ENCODE assay signal across 25 cellular contexts in genomic region chr9:117368684-117369230, GRCh38.
"Had no signal": no experiment of that assay in that cellular context is flagged by ENCODE, and none has a peak within 500 bp of the region (broad histone marks: within the 10 kb centered on the region; RNA-seq: fewer than 3 reads in every experiment).

No MANE protein-coding gene starts in this region.

- H3K36me3 Mint-ChIP-seq: memory B cell; mesothelial cell of epicardium; natural killer cell; stimulated activated effector memory CD8-positive, alpha-beta T cell treated with anti-CD3 and anti-CD28 coated beads, Interleukin-12 subunit alpha, Interleukin-12 subunit beta, amount 100 ng/mL, for 72 hours had no signal

- DNase-seq: dorsolateral prefrontal cortex; effector CD8-positive, alpha-beta T cell; foreskin melanocyte; head of caudate nucleus; kidney; left cardiac atrium; left ventricle myocardium inferior; lower lobe of right lung; natural killer cell; nucleus accumbens; ovary; psoas muscle; retina; right lobe of liver; stimulated activated CD4-positive, alpha-beta T cell treated with anti-CD3 and anti-CD28 coated beads, Interleukin-4, amount 100 ng/mL, for 1 hour; stimulated activated CD8-positive, alpha-beta memory T cell treated with anti-CD3 and anti-CD28 coated beads, Interleukin-4, amount 100 ng/mL, for 48 hours; stimulated activated naive CD8-positive, alpha-beta T cell treated with anti-CD3 and anti-CD28 coated beads, Interleukin-15, Interleukin-2, amounts not matched to agents 100 U/mL and 50 U/mL, for 24 hours; tibial artery; upper lobe of left lung; uterus had no signal

- H3K9me3 ChIP-seq: left ventricle myocardium inferior, lower lobe of right lung, ovary, psoas muscle, right lobe of liver, tibial artery, upper lobe of left lung, uterus had no signal

- H3K27ac Mint-ChIP-seq: memory B cell; mesothelial cell of epicardium; natural killer cell; stimulated activated effector memory CD8-positive, alpha-beta T cell treated with anti-CD3 and anti-CD28 coated beads, Interleukin-12 subunit alpha, Interleukin-12 subunit beta, amount 100 ng/mL, for 72 hours had no signal

- H3K36me3 ChIP-seq: left ventricle myocardium inferior, lower lobe of right lung, ovary, right lobe of liver, tibial artery, upper lobe of left lung, uterus had no signal

- H3K4me1 Mint-ChIP-seq: memory B cell; mesothelial cell of epicardium; natural killer cell; neural crest cell; stimulated activated effector memory CD8-positive, alpha-beta T cell treated with anti-CD3 and anti-CD28 coated beads, Interleukin-12 subunit alpha, Interleukin-12 subunit beta, amount 100 ng/mL, for 72 hours had no signal

- H3K27me3 ChIP-seq: dorsolateral prefrontal cortex, ovary, right lobe of liver, tibial artery, upper lobe of left lung, uterus had no signal

- H3K4me1 ChIP-seq: left ventricle myocardium inferior, lower lobe of right lung, psoas muscle, right lobe of liver, upper lobe of left lung, uterus had no signal

- H3K27ac ChIP-seq: dorsolateral prefrontal cortex, hepatocyte, left ventricle myocardium inferior, lower lobe of right lung, ovary, psoas muscle, right lobe of liver, tibial artery, upper lobe of left lung, uterus had no signal

- H3K9me3 Mint-ChIP-seq: mesothelial cell of epicardium, neural crest cell had no signal

- ATAC-seq: left cardiac atrium; lower lobe of right lung; natural killer cell; psoas muscle; right lobe of liver; stimulated activated effector memory CD8-positive, alpha-beta T cell treated with anti-CD3 and anti-CD28 coated beads, Interleukin-12 subunit alpha, Interleukin-12 subunit beta, amount 100 ng/mL, for 72 hours; stimulated activated naive CD8-positive, alpha-beta T cell treated with anti-CD3 and anti-CD28 coated beads, Interleukin-15, Interleukin-2, amounts not matched to agents 100 U/mL and 50 U/mL, for 24 hours had no signal

- H3K4me3 ChIP-seq: dorsolateral prefrontal cortex, hepatocyte, left ventricle myocardium inferior, lower lobe of right lung, ovary, psoas muscle, right lobe of liver, tibial artery, upper lobe of left lung, uterus had no signal

- H3K4me3 Mint-ChIP-seq: memory B cell; mesothelial cell of epicardium; natural killer cell; neural crest cell; stimulated activated effector memory CD8-positive, alpha-beta T cell treated with anti-CD3 and anti-CD28 coated beads, Interleukin-12 subunit alpha, Interleukin-12 subunit beta, amount 100 ng/mL, for 72 hours had no signal
